Comparison of ENCODE assay signal across 21 cellular contexts in the genomic region with DNA sequence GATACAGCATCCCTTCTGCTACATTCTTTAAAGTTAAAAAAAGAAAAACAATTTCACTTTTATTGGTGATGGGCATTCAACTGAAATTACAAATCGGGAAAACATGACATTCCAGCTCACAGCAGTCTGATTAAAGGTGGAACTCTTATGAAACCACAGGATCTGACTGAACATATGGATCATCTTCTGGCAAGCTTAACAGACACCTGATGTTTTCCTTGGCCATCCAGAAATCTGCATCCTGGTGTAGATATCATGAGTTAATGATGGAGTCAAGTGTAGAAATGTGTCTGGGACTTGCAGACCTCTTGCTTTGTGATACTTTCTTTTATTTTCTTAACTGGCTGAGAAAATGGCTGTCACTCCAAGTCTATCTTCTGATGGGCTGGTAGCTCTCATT.
A peak's percentile ranks its signal among the peaks of the same experiment; 100 is the strongest.
DNase-seq lines count a peak whose midpoint lies in the region; ATAC-seq and TF ChIP-seq lines count a peak whose summit lies in the region.
"Had no signal": no experiment of that assay in that cellular context is flagged by ENCODE, and none has a peak within 500 bp of the region (broad histone marks: within the 10 kb centered on the region; RNA-seq: fewer than 3 reads in every experiment).

No MANE protein-coding gene starts in this region.

- peaks cover 17% of the 10 kb centered on the region for H3K27me3 Mint-ChIP-seq in activated CD4-positive, alpha-beta T cell treated with anti-CD3 and anti-CD28 coated beads for 36 hours
- H3K27me3 Mint-ChIP-seq in CD8-positive, alpha-beta memory T cell: peaks cover 14 to 42% of the 10 kb centered on the region in 2 donors

- 91% methylated on average over 1 of the region's 1 CpG for WGBS in right cardiac atrium
- 84 to 89% methylated on average over 1 of the region's 1 CpG for WGBS in sigmoid colon, 2 donors

- TF ChIP-seq POLR2A in sigmoid colon (IDR thresholded peaks at IDR 0.05): no peak

- H3K27ac Mint-ChIP-seq in activated CD4-positive, alpha-beta T cell treated with anti-CD3 and anti-CD28 coated beads for 36 hours: no peak overlapping the region
- no peak overlapping the region for H3K27ac Mint-ChIP-seq in CD8-positive, alpha-beta memory T cell
- H3K27ac Mint-ChIP-seq: activated CD8-positive, alpha-beta T cell treated with anti-CD3 and anti-CD28 coated beads, Interleukin-2, amount 10 ng/mL, durations not matched to agents 7 days and 5 days; activated naive CD4-positive, alpha-beta T cell treated with anti-CD3 and anti-CD28 coated beads, Interleukin-2, amount 10 ng/mL, durations not matched to agents 7 days and 5 days; activated T-cell treated with anti-CD3 and anti-CD28 coated beads, Interleukin-2, amount 50 U/mL, for 24 hours; stimulated activated naive CD8-positive, alpha-beta T cell treated with anti-CD3 and anti-CD28 coated beads, Interleukin-15, Interleukin-2, amounts not matched to agents 100 ng/mL and 50 ng/mL, for 24 hours had no signal

- no peaks in the 10 kb centered on the region for H3K9me3 ChIP-seq in right atrium auricular region
- no peaks in the 10 kb centered on the region for H3K9me3 ChIP-seq in right cardiac atrium (ENCODE audit: control insufficient read depth, low read length)
- no peaks in the 10 kb centered on the region for H3K9me3 ChIP-seq in sigmoid colon
- no peaks in the 10 kb centered on the region for H3K9me3 ChIP-seq in CD8-positive, alpha-beta memory T cell (ENCODE audit: low read length)
- H3K9me3 ChIP-seq: BLaER1 treated with 17β-estradiol and CSF1 and Interleukin-3, amounts not matched to agents 10 nM and 100 nM; pancreas had no signal

- intact Hi-C loops in Right ventricle myocardium inferior (cut with DNase I) (no loop called here), right cardiac atrium (cut with DNase I) (loop anchor here in 1 of 4 donors (10.0 kb wide), 1 partner anchor 73 kb away; no protein-coding TSS in a partner anchor), sigmoid colon (cut with DNase I) (no loop called here)
- intact Hi-C loops in activated CD4-positive, alpha-beta T cell treated with anti-CD3 and anti-CD28 coated beads for 36 hours (cut with DNase I, micrococcal nuclease): no loop called here

- H3K27me3 ChIP-seq in right atrium auricular region: no peaks in the 10 kb centered on the region
- H3K27me3 ChIP-seq in right cardiac atrium (ENCODE audit: control insufficient read depth, insufficient read depth): no peaks in the 10 kb centered on the region
- no peaks in the 10 kb centered on the region for H3K27me3 ChIP-seq in sigmoid colon
- H3K27me3 ChIP-seq in CD8-positive, alpha-beta memory T cell (ENCODE audit: insufficient read depth, low read length, poor library complexity, severe bottlenecking): peaks cover 5% of the 10 kb centered on the region
- H3K27me3 ChIP-seq: BLaER1 treated with 17β-estradiol and CSF1 and Interleukin-3, amounts not matched to agents 10 nM and 100 nM; pancreas had no signal

- TF ChIP-seq CTCF in right atrium auricular region (IDR thresholded peaks at IDR 0.05) (no peak), sigmoid colon (IDR thresholded peaks at IDR 0.05) (no peak)

- no peak for DNase-seq in right atrium auricular region (ENCODE audit: low spot score)
- no peak for DNase-seq in Right ventricle myocardium inferior (ENCODE audit: missing footprints)
- DNase-seq in right cardiac atrium: no peak
- no peak for DNase-seq in sigmoid colon
- DNase-seq in activated CD4-positive, alpha-beta T cell treated with anti-CD3 and anti-CD28 coated beads for 36 hours: no peak
- DNase-seq in stimulated activated CD4-positive, alpha-beta T cell treated with anti-CD3 and anti-CD28 coated beads, Interleukin-12 subunit alpha, Interleukin-12 subunit beta, amount 100 ng/mL, for 4 hours: no peak
- DNase-seq in CD8-positive, alpha-beta memory T cell: no peak
- DNase-seq: activated CD8-positive, alpha-beta T cell treated with anti-CD3 and anti-CD28 coated beads, Interleukin-2, amount 10 ng/mL, durations not matched to agents 7 days and 5 days; activated naive CD4-positive, alpha-beta T cell treated with anti-CD3 and anti-CD28 coated beads, Interleukin-2, amount 10 ng/mL, durations not matched to agents 7 days and 5 days; activated T-cell treated with anti-CD3 and anti-CD28 coated beads, Interleukin-2, amount 50 U/mL, for 24 hours; naive thymus-derived CD4-positive, alpha-beta T cell; NCI-H1105; NCI-H2081 treated with DMSO at 0.1 percent for 48 hours; NCI-H446; NK-92 treated with Interleukin-12 subunit alpha and Interleukin-12 subunit beta, amount 100 ng/mL, for 24 hours; pancreas; T1000 had no signal

- H3K36me3 ChIP-seq in right atrium auricular region (peaks cover 5% of the 10 kb centered on the region), sigmoid colon (peaks cover 0 to 8% (median 0%) of the 10 kb centered on the region in 4 donors)
- H3K36me3 ChIP-seq in CD8-positive, alpha-beta memory T cell (ENCODE audit: insufficient read depth, low read length): no peaks in the 10 kb centered on the region
- H3K36me3 ChIP-seq: BLaER1 treated with 17β-estradiol and CSF1 and Interleukin-3, amounts not matched to agents 10 nM and 100 nM; pancreas had no signal

- ATAC-seq in Right ventricle myocardium inferior (no peak), right cardiac atrium (no peak), GM21576 (IDR thresholded peaks at IDR 0.05; ENCODE audit: unreplicated experiment) (no peak)
- no peak for ATAC-seq in activated CD4-positive, alpha-beta T cell treated with anti-CD3 and anti-CD28 coated beads for 36 hours
- ATAC-seq: activated CD8-positive, alpha-beta T cell treated with anti-CD3 and anti-CD28 coated beads, Interleukin-2, amount 10 ng/mL, durations not matched to agents 7 days and 5 days; naive thymus-derived CD4-positive, alpha-beta T cell; Panc1 had no signal

- H3K36me3 Mint-ChIP-seq in activated CD4-positive, alpha-beta T cell treated with anti-CD3 and anti-CD28 coated beads for 36 hours (ENCODE audit: low read depth): no peaks in the 10 kb centered on the region
- H3K36me3 Mint-ChIP-seq in CD8-positive, alpha-beta memory T cell: no peaks in the 10 kb centered on the region
- H3K36me3 Mint-ChIP-seq: activated naive CD4-positive, alpha-beta T cell treated with anti-CD3 and anti-CD28 coated beads, Interleukin-2, amount 10 ng/mL, durations not matched to agents 7 days and 5 days; naive thymus-derived CD4-positive, alpha-beta T cell had no signal

- CTCF ChIA-PET in activated CD4-positive, alpha-beta T cell treated with anti-CD3 and anti-CD28 coated beads for 36 hours (lab: Charles Lee): interaction anchor here (0.5 kb wide), 1 partner anchor 996 kb away, joined by 3 read pairs; no protein-coding TSS in a partner anchor
- CTCF ChIA-PET in CD8-positive, alpha-beta memory T cell (lab: Charles Lee): no interaction called here

- H3K27ac ChIP-seq in right atrium auricular region (peak overlapping the region; percentile 91 to 97), right cardiac atrium (ENCODE audit: low read length) (peak overlapping the region; percentile 41), sigmoid colon (peak overlapping the region; percentile 94 to 99 (median 98))
- no peak overlapping the region for H3K27ac ChIP-seq in CD8-positive, alpha-beta memory T cell (ENCODE audit: low read depth, low read length)
- H3K27ac ChIP-seq: BLaER1 treated with 17β-estradiol and CSF1 and Interleukin-3, amounts not matched to agents 10 nM and 100 nM; pancreas had no signal

- POLR2A ChIA-PET in activated CD4-positive, alpha-beta T cell treated with anti-CD3 and anti-CD28 coated beads for 36 hours (lab: Charles Lee): no interaction called here
- POLR2A ChIA-PET in CD8-positive, alpha-beta memory T cell (lab: Charles Lee): no interaction called here

- H3K4me3 Mint-ChIP-seq in activated CD4-positive, alpha-beta T cell treated with anti-CD3 and anti-CD28 coated beads for 36 hours: no peak overlapping the region
- no peak overlapping the region for H3K4me3 Mint-ChIP-seq in CD8-positive, alpha-beta memory T cell
- H3K4me3 Mint-ChIP-seq: activated CD8-positive, alpha-beta T cell treated with anti-CD3 and anti-CD28 coated beads, Interleukin-2, amount 10 ng/mL, durations not matched to agents 7 days and 5 days; activated naive CD4-positive, alpha-beta T cell treated with anti-CD3 and anti-CD28 coated beads, Interleukin-2, amount 10 ng/mL, durations not matched to agents 7 days and 5 days; activated T-cell treated with anti-CD3 and anti-CD28 coated beads, Interleukin-2, amount 50 U/mL, for 24 hours; stimulated activated naive CD8-positive, alpha-beta T cell treated with anti-CD3 and anti-CD28 coated beads, Interleukin-15, Interleukin-2, amounts not matched to agents 100 ng/mL and 50 ng/mL, for 24 hours had no signal

- H3K9me3 Mint-ChIP-seq in activated CD4-positive, alpha-beta T cell treated with anti-CD3 and anti-CD28 coated beads for 36 hours (ENCODE audit: low read depth): no peaks in the 10 kb centered on the region
- no peaks in the 10 kb centered on the region for H3K9me3 Mint-ChIP-seq in CD8-positive, alpha-beta memory T cell
- H3K9me3 Mint-ChIP-seq: activated naive CD4-positive, alpha-beta T cell treated with anti-CD3 and anti-CD28 coated beads, Interleukin-2, amount 10 ng/mL, durations not matched to agents 7 days and 5 days; activated T-cell treated with anti-CD3 and anti-CD28 coated beads, Interleukin-2, amount 50 U/mL, for 24 hours; stimulated activated naive CD8-positive, alpha-beta T cell treated with anti-CD3 and anti-CD28 coated beads, Interleukin-15, Interleukin-2, amounts not matched to agents 100 ng/mL and 50 ng/mL, for 24 hours had no signal

- H3K4me1 Mint-ChIP-seq in activated CD4-positive, alpha-beta T cell treated with anti-CD3 and anti-CD28 coated beads for 36 hours: peaks cover 3% of the 10 kb centered on the region
- H3K4me1 Mint-ChIP-seq in CD8-positive, alpha-beta memory T cell: no peaks in the 10 kb centered on the region
- H3K4me1 Mint-ChIP-seq: activated naive CD4-positive, alpha-beta T cell treated with anti-CD3 and anti-CD28 coated beads, Interleukin-2, amount 10 ng/mL, durations not matched to agents 7 days and 5 days had no signal

- peaks cover 0 to 87% of the 10 kb centered on the region in 2 donors for H3K4me1 ChIP-seq in right atrium auricular region
- peaks cover 18% of the 10 kb centered on the region for H3K4me1 ChIP-seq in right cardiac atrium (ENCODE audit: control insufficient read depth, insufficient read depth, low read length)
- H3K4me1 ChIP-seq in sigmoid colon: peaks cover 0 to 100% (median 95%) of the 10 kb centered on the region in 4 donors
- H3K4me1 ChIP-seq in CD8-positive, alpha-beta memory T cell (ENCODE audit: insufficient read depth, low read length): no peaks in the 10 kb centered on the region

- no peak for TF ChIP-seq EP300 in sigmoid colon (IDR thresholded peaks at IDR 0.05)

- no peak overlapping the region for H3K4me3 ChIP-seq in right atrium auricular region
- no peak overlapping the region for H3K4me3 ChIP-seq in right cardiac atrium (ENCODE audit: low read length)
- H3K4me3 ChIP-seq in sigmoid colon: no peak overlapping the region
- H3K4me3 ChIP-seq in CD8-positive, alpha-beta memory T cell (ENCODE audit: low read length): no peak overlapping the region
- H3K4me3 ChIP-seq: BLaER1 treated with 17β-estradiol and CSF1 and Interleukin-3, amounts not matched to agents 10 nM and 100 nM; pancreas had no signal
